1 cellular context compared by ENCODE assay signal in the genomic region with DNA sequence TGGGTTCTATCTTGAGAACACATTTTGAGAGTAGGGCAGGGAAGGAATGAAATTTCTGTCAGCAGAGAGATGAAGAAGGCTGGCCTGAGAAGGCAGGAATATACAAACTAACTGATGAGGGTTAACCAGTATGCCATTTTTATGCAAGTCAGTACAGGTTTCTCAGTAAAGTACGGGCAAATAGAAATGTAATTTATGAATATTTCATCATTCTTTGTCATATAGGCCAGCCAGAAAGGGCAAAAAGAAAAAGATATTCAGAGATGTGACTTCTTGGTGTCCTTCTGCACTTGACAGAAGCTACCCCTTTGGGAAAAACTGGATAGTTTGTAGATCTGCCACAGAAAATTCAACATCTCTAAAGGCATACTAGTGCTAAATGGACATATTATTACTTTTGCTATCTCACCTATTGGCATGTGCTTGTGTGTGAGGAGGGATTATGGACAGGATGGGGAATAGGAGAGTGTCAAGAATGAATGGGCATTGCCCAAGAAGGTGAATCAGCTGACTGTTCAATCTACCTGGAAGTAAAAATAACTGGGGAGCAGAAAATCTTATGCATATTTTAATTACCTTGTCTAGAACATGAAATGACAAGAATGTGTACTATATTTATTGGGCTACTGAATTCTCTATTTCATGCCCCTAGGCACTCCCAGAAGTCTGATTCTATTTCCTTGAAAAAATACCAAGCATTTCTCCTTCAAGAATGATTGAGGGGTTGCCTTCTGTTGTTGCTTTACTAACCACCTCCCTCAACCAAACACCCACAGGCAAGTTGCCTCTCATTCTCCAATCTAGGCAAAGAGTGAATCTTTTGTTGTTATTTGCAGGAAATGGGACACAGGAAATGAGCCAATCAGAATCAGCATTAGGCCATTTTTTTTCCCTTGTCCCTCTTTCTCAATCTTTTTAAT.
TF ChIP-seq lines count a peak whose summit lies in the region.

No MANE protein-coding gene starts in this region.

TF ChIP-seq in SK-N-SH, 30 proteins besides CTCF, POLR2A, EP300 and RAD21 (continued from another document):
- TF ChIP-seq, protein P1, sequence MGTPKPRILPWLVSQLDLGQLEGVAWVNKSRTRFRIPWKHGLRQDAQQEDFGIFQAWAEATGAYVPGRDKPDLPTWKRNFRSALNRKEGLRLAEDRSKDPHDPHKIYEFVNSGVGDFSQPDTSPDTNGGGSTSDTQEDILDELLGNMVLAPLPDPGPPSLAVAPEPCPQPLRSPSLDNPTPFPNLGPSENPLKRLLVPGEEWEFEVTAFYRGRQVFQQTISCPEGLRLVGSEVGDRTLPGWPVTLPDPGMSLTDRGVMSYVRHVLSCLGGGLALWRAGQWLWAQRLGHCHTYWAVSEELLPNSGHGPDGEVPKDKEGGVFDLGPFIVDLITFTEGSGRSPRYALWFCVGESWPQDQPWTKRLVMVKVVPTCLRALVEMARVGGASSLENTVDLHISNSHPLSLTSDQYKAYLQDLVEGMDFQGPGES (IDR thresholded peaks at IDR 0.05; ENCODE audit: low read depth, low read length): no peak
- no peak for TF ChIP-seq MXI1 (IDR thresholded peaks at IDR 0.05; ENCODE audit: low read depth, low read length)
- TF ChIP-seq MAX (IDR thresholded peaks at IDR 0.05; ENCODE audit: low read depth): no peak
- no peak for TF ChIP-seq TEAD4 (IDR thresholded peaks at IDR 0.05; ENCODE audit: borderline replicate concordance, insufficient read depth)
- no peak for TF ChIP-seq SIN3A (IDR thresholded peaks at IDR 0.05; ENCODE audit: borderline replicate concordance, low read depth, low read length)
- TF ChIP-seq, protein P2, sequence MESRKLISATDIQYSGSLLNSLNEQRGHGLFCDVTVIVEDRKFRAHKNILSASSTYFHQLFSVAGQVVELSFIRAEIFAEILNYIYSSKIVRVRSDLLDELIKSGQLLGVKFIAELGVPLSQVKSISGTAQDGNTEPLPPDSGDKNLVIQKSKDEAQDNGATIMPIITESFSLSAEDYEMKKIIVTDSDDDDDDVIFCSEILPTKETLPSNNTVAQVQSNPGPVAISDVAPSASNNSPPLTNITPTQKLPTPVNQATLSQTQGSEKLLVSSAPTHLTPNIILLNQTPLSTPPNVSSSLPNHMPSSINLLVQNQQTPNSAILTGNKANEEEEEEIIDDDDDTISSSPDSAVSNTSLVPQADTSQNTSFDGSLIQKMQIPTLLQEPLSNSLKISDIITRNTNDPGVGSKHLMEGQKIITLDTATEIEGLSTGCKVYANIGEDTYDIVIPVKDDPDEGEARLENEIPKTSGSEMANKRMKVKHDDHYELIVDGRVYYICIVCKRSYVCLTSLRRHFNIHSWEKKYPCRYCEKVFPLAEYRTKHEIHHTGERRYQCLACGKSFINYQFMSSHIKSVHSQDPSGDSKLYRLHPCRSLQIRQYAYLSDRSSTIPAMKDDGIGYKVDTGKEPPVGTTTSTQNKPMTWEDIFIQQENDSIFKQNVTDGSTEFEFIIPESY (IDR thresholded peaks at IDR 0.05; ENCODE audit: borderline replicate concordance, low read depth): no peak
- no peak for TF ChIP-seq USF1 (IDR thresholded peaks at IDR 0.05; ENCODE audit: borderline replicate concordance, low read depth)
